29 cellular contexts compared by ENCODE assay signal in genomic region chr5:81075041-81075440, GRCh38.
"Had no signal": no experiment of that assay in that cellular context is flagged by ENCODE, and none has a peak within 500 bp of the region (broad histone marks: within the 10 kb centered on the region; RNA-seq: fewer than 3 reads in every experiment).

No MANE protein-coding gene starts in this region.

- H3K4me3 ChIP-seq: colonic mucosa, coronary artery, dorsolateral prefrontal cortex, esophagus muscularis mucosa, esophagus squamous epithelium, gastrocnemius medialis, gastroesophageal sphincter, heart left ventricle, heart right ventricle, hepatocyte had no signal

- H3K9me3 Mint-ChIP-seq: dendritic cell treated with granulocyte-macrophage colony-stimulating factor and Interleukin-4, amounts not matched to agents 40 ng/mL and 50 ng/mL, for 4 days; effector memory CD8-positive, alpha-beta T cell had no signal

- H3K9me3 ChIP-seq: colonic mucosa, esophagus squamous epithelium, gastrocnemius medialis had no signal

- H3K27ac Mint-ChIP-seq: dendritic cell treated with granulocyte-macrophage colony-stimulating factor and Interleukin-4, amounts not matched to agents 40 ng/mL and 50 ng/mL, for 4 days; effector memory CD8-positive, alpha-beta T cell; endodermal cell had no signal

- H3K27me3 Mint-ChIP-seq: dendritic cell treated with granulocyte-macrophage colony-stimulating factor and Interleukin-4, amounts not matched to agents 40 ng/mL and 50 ng/mL, for 4 days; effector memory CD8-positive, alpha-beta T cell had no signal

- H3K36me3 ChIP-seq: colonic mucosa, esophagus squamous epithelium, gastrocnemius medialis, gastroesophageal sphincter had no signal

- ATAC-seq: effector memory CD8-positive, alpha-beta T cell; esophagus mucosa; foreskin keratinocyte; gastrocnemius medialis; gastroesophageal sphincter; heart left ventricle; heart right ventricle had no signal

- H3K4me1 Mint-ChIP-seq: endodermal cell had no signal

- H3K27ac ChIP-seq: colonic mucosa, coronary artery, dorsolateral prefrontal cortex, epithelial cell of prostate, esophagus muscularis mucosa, esophagus squamous epithelium, foreskin keratinocyte, gastrocnemius medialis, gastroesophageal sphincter, heart left ventricle, heart right ventricle, hepatocyte had no signal

- H3K79me2 ChIP-seq: hepatocyte had no signal

- DNase-seq: colonic mucosa; cortex of kidney; dermis blood vessel endothelial cell; dorsolateral prefrontal cortex; effector CD4-positive, alpha-beta T cell; effector CD8-positive, alpha-beta T cell; effector memory CD4-positive, alpha-beta T cell; effector memory CD8-positive, alpha-beta T cell; endodermal cell; erythroblast; esophagus squamous epithelium; foreskin fibroblast; foreskin keratinocyte; foreskin melanocyte; gastrocnemius medialis; glutamatergic neuron; head of caudate nucleus; heart left ventricle; heart right ventricle had no signal

- H3K27me3 ChIP-seq: colonic mucosa, dorsolateral prefrontal cortex, esophagus muscularis mucosa, esophagus squamous epithelium, gastrocnemius medialis, gastroesophageal sphincter, heart left ventricle, heart right ventricle, hepatocyte had no signal

- H3K4me1 ChIP-seq: colonic mucosa, esophagus muscularis mucosa, esophagus squamous epithelium, foreskin keratinocyte, gastrocnemius medialis, gastroesophageal sphincter, heart left ventricle had no signal

- FAIRE-seq: endometrium, endothelial cell of umbilical vein, frontal cortex had no signal

- H3K4me3 Mint-ChIP-seq: dendritic cell treated with granulocyte-macrophage colony-stimulating factor and Interleukin-4, amounts not matched to agents 40 ng/mL and 50 ng/mL, for 4 days; effector memory CD8-positive, alpha-beta T cell; endodermal cell had no signal

- H2AFZ ChIP-seq: hepatocyte had no signal

- H3K4me2 ChIP-seq: hepatocyte had no signal
